In genomic region chr10:62093863-62094291, GRCh38 we compare ENCODE assay signal across 9 cellular contexts.
DNase-seq lines count a peak whose midpoint lies in the region; ATAC-seq and TF ChIP-seq lines count a peak whose summit lies in the region.
"Had no signal": no experiment of that assay in that cellular context is flagged by ENCODE, and none has a peak within 500 bp of the region (broad histone marks: within the 10 kb centered on the region; RNA-seq: fewer than 3 reads in every experiment).

No MANE protein-coding gene starts in this region.

- H3K27me3 ChIP-seq in subcutaneous abdominal adipose tissue (ENCODE audit: control insufficient read depth in 5 of 5, insufficient read depth in 4 of 5, low read length in 5 of 5): no peaks in the 10 kb centered on the region
- no peaks in the 10 kb centered on the region for H3K27me3 ChIP-seq in CD8-positive, alpha-beta memory T cell (ENCODE audit: insufficient read depth, low read length, poor library complexity, severe bottlenecking)
- H3K27me3 ChIP-seq: Peyer's patch had no signal

- peaks cover 3 to 51% (median 39%) of the 10 kb centered on the region in 5 donors for H3K4me1 ChIP-seq in subcutaneous abdominal adipose tissue (ENCODE audit: control insufficient read depth in 5 of 5, insufficient read depth in 5 of 5, low read length in 5 of 5)
- peaks cover 3% of the 10 kb centered on the region for H3K4me1 ChIP-seq in CD8-positive, alpha-beta memory T cell (ENCODE audit: insufficient read depth, low read length)

- H3K9me3 Mint-ChIP-seq in CD8-positive, alpha-beta memory T cell: no peaks in the 10 kb centered on the region

- peaks cover 22 to 45% (median 32%) of the 10 kb centered on the region in 5 donors for H3K36me3 ChIP-seq in subcutaneous abdominal adipose tissue (ENCODE audit: control insufficient read depth in 5 of 5, insufficient read depth in 5 of 5, low read length in 5 of 5)
- peaks cover 25% of the 10 kb centered on the region for H3K36me3 ChIP-seq in CD8-positive, alpha-beta memory T cell (ENCODE audit: insufficient read depth, low read length)

- in situ Hi-C loops in astrocyte of the spinal cord (cut with HindIII; ENCODE audit: low sequenced_read_pairs): no loop called here

- peak overlapping the region; percentile 32 for H3K27ac ChIP-seq in subcutaneous abdominal adipose tissue (ENCODE audit: low read depth, low read length)
- no peak overlapping the region for H3K27ac ChIP-seq in CD8-positive, alpha-beta memory T cell (ENCODE audit: low read depth, low read length)

- CTCF ChIA-PET in CD8-positive, alpha-beta memory T cell (lab: Charles Lee): interaction anchor here (0.7 kb wide), 1 partner anchor 53 kb away, joined by 3 read pairs; no protein-coding TSS in a partner anchor

- intact Hi-C loops in posterior cingulate gyrus (cut with DNase I): loop anchor here (5.0 kb wide), 1 partner anchor 42 kb away; no protein-coding TSS in a partner anchor

- H3K4me3 Mint-ChIP-seq in CD8-positive, alpha-beta memory T cell: no peak overlapping the region

- peaks cover 8 to 36% (median 9%) of the 10 kb centered on the region in 3 donors for H3K4me1 Mint-ChIP-seq in CD8-positive, alpha-beta memory T cell

- POLR2A ChIA-PET in CD8-positive, alpha-beta memory T cell (lab: Charles Lee): no interaction called here

- no peak for ATAC-seq in GM19395 (IDR thresholded peaks at IDR 0.05; ENCODE audit: unreplicated experiment)

- DNase-seq in HFF-Myc (ENCODE audit: extremely low read depth, low read depth) (peak; percentile 52), astrocyte of the spinal cord (ENCODE audit: low read depth, low spot score) (peak; percentile 86), islet precursor cell (peak; percentile 83), posterior cingulate gyrus (no peak), NCI-H2227 treated with DMSO at 0.1 percent for 48 hours (lab: John Stamatoyannopoulos, UW) (no peak)
- no peak for DNase-seq in CD8-positive, alpha-beta memory T cell
- DNase-seq: Peyer's patch had no signal

- H3K36me3 Mint-ChIP-seq in CD8-positive, alpha-beta memory T cell: peaks cover 7 to 75% (median 40%) of the 10 kb centered on the region in 3 donors

- H3K4me3 ChIP-seq in HFF-Myc (replicated peaks; ENCODE audit: low read depth, low read length) (no peak overlapping the region), astrocyte of the spinal cord (ENCODE audit: low read depth, low read length) (no peak overlapping the region), subcutaneous abdominal adipose tissue (ENCODE audit: low read depth in 1 of 5, low read length in 5 of 5) (no peak overlapping the region)
- H3K4me3 ChIP-seq in CD8-positive, alpha-beta memory T cell (ENCODE audit: low read length): no peak overlapping the region
- H3K4me3 ChIP-seq: Peyer's patch had no signal

- TF ChIP-seq CTCF in HFF-Myc (IDR thresholded peaks at IDR 0.05; ENCODE audit: low read depth, low read length, missing control alignments) (no peak), astrocyte of the spinal cord (IDR thresholded peaks at IDR 0.05; ENCODE audit: low read depth, low read length) (no peak)

- no peaks in the 10 kb centered on the region for H3K27me3 Mint-ChIP-seq in CD8-positive, alpha-beta memory T cell

- peak overlapping the region in 4 of 8 donors; percentile 9 to 62 (median 34) for H3K27ac Mint-ChIP-seq in CD8-positive, alpha-beta memory T cell

- no peaks in the 10 kb centered on the region for H3K9me3 ChIP-seq in subcutaneous abdominal adipose tissue (ENCODE audit: control insufficient read depth in 5 of 5, low read length in 5 of 5)
- no peaks in the 10 kb centered on the region for H3K9me3 ChIP-seq in CD8-positive, alpha-beta memory T cell (ENCODE audit: low read length)
- H3K9me3 ChIP-seq: Peyer's patch had no signal

- H3K9ac ChIP-seq in subcutaneous abdominal adipose tissue (ENCODE audit: low read length in 5 of 5): no peak overlapping the region

Comparison
In these comparisons a context has a peak if more than half of its experiments do, and no peak if none do; other contexts are left out.
1. DNase-seq: peak in HFF-Myc (single experiment), astrocyte of the spinal cord (single experiment) and islet precursor cell (single experiment); none in posterior cingulate gyrus (0 of 10), CD8-positive, alpha-beta memory T cell (0 of 5) and NCI-H2227 treated with DMSO at 0.1 percent for 48 hours (single experiment).